Comparison of ENCODE assay signal across 8 cellular contexts in the genomic region with DNA sequence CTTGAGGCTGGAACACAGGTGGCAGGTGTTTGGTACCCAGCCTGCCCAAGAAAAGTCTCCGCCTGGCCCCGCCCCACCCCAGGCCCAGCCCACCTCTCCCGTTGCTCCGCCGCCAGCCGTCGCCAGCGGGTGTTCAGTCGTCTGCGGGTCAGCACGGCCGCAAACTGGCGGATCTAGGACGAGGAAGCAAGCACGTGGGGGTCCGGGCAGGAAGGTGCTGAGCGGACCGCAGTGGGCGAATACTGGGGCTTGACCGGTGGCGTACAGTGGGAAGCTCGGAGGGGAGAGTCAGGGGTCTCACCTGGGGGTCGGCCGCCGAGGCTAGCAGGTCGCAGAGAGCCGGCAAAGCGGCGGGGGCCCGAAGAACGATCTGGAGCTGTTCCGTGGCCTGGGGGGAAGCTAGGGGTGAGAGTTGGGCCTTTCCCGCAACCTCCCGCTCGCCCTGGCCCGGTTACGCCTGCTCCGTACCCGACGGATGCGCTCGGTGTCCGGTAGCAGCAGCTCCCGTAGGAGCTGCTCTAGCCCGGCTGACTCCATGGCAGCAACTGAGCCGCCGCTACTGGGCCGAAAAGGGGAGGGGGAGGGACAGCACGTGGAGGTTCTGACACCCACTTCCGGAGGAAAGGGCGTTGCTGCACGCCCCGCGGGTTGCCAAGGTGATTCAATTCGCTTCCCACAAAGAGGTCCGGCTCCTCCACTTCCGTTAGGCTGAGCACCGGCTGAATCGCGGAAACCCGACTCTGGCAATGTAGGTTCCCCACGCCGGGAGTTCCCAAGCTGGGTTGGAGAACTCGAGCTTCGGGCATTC. TPM values are rescaled to one million over a fixed set of nuclear protein-coding genes. Genes with fewer than 3 reads are reported as not detected.
DNase-seq lines count a peak whose midpoint lies in the region; ATAC-seq and TF ChIP-seq lines count a peak whose summit lies in the region.

A gene with protein sequence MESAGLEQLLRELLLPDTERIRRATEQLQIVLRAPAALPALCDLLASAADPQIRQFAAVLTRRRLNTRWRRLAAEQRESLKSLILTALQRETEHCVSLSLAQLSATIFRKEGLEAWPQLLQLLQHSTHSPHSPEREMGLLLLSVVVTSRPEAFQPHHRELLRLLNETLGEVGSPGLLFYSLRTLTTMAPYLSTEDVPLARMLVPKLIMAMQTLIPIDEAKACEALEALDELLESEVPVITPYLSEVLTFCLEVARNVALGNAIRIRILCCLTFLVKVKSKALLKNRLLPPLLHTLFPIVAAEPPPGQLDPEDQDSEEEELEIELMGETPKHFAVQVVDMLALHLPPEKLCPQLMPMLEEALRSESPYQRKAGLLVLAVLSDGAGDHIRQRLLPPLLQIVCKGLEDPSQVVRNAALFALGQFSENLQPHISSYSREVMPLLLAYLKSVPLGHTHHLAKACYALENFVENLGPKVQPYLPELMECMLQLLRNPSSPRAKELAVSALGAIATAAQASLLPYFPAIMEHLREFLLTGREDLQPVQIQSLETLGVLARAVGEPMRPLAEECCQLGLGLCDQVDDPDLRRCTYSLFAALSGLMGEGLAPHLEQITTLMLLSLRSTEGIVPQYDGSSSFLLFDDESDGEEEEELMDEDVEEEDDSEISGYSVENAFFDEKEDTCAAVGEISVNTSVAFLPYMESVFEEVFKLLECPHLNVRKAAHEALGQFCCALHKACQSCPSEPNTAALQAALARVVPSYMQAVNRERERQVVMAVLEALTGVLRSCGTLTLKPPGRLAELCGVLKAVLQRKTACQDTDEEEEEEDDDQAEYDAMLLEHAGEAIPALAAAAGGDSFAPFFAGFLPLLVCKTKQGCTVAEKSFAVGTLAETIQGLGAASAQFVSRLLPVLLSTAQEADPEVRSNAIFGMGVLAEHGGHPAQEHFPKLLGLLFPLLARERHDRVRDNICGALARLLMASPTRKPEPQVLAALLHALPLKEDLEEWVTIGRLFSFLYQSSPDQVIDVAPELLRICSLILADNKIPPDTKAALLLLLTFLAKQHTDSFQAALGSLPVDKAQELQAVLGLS (minus strand): TSS at position 566 of the 808 bp plus-strand sequence. CDS start 29 bp downstream, at position 537.

- peaks cover 50% of the 10 kb centered on the region for H3K4me1 Mint-ChIP-seq in activated naive CD4-positive, alpha-beta T cell treated with anti-CD3 and anti-CD28 coated beads, Interleukin-2, amount 50 U/mL, for 24 hours

- H3K27ac Mint-ChIP-seq in activated naive CD4-positive, alpha-beta T cell treated with anti-CD3 and anti-CD28 coated beads, Interleukin-2, amount 50 U/mL, for 24 hours, result peak within 1 kb of the TSS; percentile 88

- H3K4me1 ChIP-seq in suprapubic skin, result peaks cover 33% of the 10 kb centered on the region

- CTCF ChIA-PET in GM10248 (lab: Yijun Ruan, JAX), result interaction anchor here (0.9 to 2.5 kb wide), 7 partner anchors 25 to 119 kb away, joined by 3 to 8 read pairs (median 6); a partner anchor contains a TSS

- peak within 1 kb of the TSS; percentile 92 for H3K4me3 Mint-ChIP-seq in activated naive CD4-positive, alpha-beta T cell treated with anti-CD3 and anti-CD28 coated beads, Interleukin-2, amount 50 U/mL, for 24 hours

- H3K4me3 ChIP-seq in suprapubic skin, result peak within 1 kb of the TSS; percentile 90

- TF ChIP-seq POLR2A in suprapubic skin (IDR thresholded peaks at IDR 0.05), result no peak

- H3K27me3 ChIP-seq in suprapubic skin, result no peaks in the 10 kb centered on the region

- H3K9me3 Mint-ChIP-seq in activated naive CD4-positive, alpha-beta T cell treated with anti-CD3 and anti-CD28 coated beads, Interleukin-2, amount 50 U/mL, for 24 hours, result no peaks in the 10 kb centered on the region

- 0% methylated on average over 44 of the region's 65 CpGs for WGBS in suprapubic skin

- no peaks in the 10 kb centered on the region for H3K9me3 ChIP-seq in suprapubic skin

- peaks cover 5% of the 10 kb centered on the region for H3K36me3 Mint-ChIP-seq in activated naive CD4-positive, alpha-beta T cell treated with anti-CD3 and anti-CD28 coated beads, Interleukin-2, amount 50 U/mL, for 24 hours

- peaks cover 58% of the 10 kb centered on the region for H3K36me3 ChIP-seq in suprapubic skin

- DNase-seq in GM10248 (ENCODE audit: extremely low spot score), result peak; percentile 98
- peak; percentile 99 for DNase-seq in NCI-H1092 treated with DMSO at 0.1 percent for 48 hours (lab: John Stamatoyannopoulos, UW)
- DNase-seq in glomerular endothelial cell (ENCODE audit: extremely low read depth, low read depth, low spot score), result peak; percentile 88
- DNase-seq in occipital lobe (lab: John Stamatoyannopoulos, UW), result peak; percentile 95
- DNase-seq in suprapubic skin (ENCODE audit: low spot score in 2 of 2), result peak; percentile 97 to 98

- TF ChIP-seq CTCF in GM10248 (IDR thresholded peaks at IDR 0.05; ENCODE audit: control extremely low read depth, extremely low read depth, low read depth, missing control alignments), result no peak
- no peak for TF ChIP-seq CTCF in suprapubic skin (IDR thresholded peaks at IDR 0.05)

- no peak for TF ChIP-seq EP300 in suprapubic skin (IDR thresholded peaks at IDR 0.05)

- no peaks in the 10 kb centered on the region for H3K27me3 Mint-ChIP-seq in activated naive CD4-positive, alpha-beta T cell treated with anti-CD3 and anti-CD28 coated beads, Interleukin-2, amount 50 U/mL, for 24 hours

- peak; percentile 93 for ATAC-seq in HG02610 (IDR thresholded peaks at IDR 0.05; ENCODE audit: unreplicated experiment)
- peak; percentile 92 for ATAC-seq in SK-N-SH treated with all-trans-retinoic acid at 6 μM for 48 hours

- POLR2A ChIA-PET in GM10248 (lab: Yijun Ruan, JAX), result interaction anchor here (0.9 to 1.1 kb wide), 3 partner anchors 9 to 74 kb away, joined by 3 to 7 read pairs (median 4); a partner anchor contains a TSS

- H3K27ac ChIP-seq in suprapubic skin, result peak within 1 kb of the TSS; percentile 74

TF ChIP-seq in SK-N-SH treated with all-trans-retinoic acid at 6 μM for 48 hours, 23 proteins besides CTCF, POLR2A, EP300 and RAD21:
- TF ChIP-seq ZNF8 (CRISPR knock-in tag; IDR thresholded peaks at IDR 0.05), result 0 out of 2 replicates have a peak, but pooled peaks have one; percentile 16
- TF ChIP-seq TCF4 (CRISPR knock-in tag; IDR thresholded peaks at IDR 0.05; ENCODE audit: borderline replicate concordance), result no peak

RNA-seq across cellular contexts. Expression of the gene that starts here (rescaled TPM):
- total RNA-seq in glomerular endothelial cell (41.5 and 52.4 TPM in 2 replicates), occipital lobe (11.7 TPM), suprapubic skin (10 to 100 TPM; 43.0 to 90.5 (median 58.0) TPM)

Comparison
In these comparisons a context has a peak if more than half of its experiments do, and no peak if none do; other contexts are left out.
1. Peak in every context shown above with its lines: DNase-seq, ATAC-seq, H3K4me3 ChIP-seq and H3K27ac ChIP-seq.